Comparison of ENCODE assay signal across 7 cellular contexts in the genomic region with DNA sequence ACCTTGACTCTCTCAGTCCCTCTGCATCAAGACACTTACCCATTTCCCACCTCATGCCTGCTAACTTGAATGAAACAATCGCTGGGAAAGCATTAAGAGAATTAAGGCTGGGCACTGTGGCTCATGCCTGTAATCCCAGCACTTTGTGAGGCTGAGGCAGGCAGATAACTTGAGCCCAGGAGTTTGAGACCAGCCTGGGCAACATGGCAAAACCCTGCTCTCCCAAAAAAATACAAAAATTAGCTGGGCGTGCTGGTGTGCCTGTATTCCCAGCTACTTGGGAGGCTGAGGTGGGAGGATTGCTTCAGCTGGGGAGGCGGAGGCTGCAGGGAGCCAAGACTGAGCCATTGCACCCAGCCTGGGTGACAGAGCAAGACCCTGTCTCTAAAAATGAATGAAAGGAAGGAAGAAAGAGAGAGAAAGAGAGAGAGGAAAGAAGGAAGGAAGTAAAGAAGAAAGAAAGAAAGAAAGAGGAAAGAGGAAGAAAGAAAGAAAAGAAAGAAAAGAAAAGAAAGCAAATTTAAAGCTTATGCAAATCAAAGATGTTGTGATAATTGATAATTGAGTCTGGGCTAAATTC. TPM values are rescaled to one million over a fixed set of nuclear protein-coding genes. Genes with fewer than 3 reads are reported as not detected.
DNase-seq lines count a peak whose midpoint lies in the region; ATAC-seq and TF ChIP-seq lines count a peak whose summit lies in the region.

No MANE protein-coding gene starts in this region.

- 62% methylated on average over 3 of the region's 3 CpGs for WGBS in smooth muscle cell (ENCODE audit: low lambda C conversion rate)

- intact Hi-C loops in activated T-helper 1 cell treated with anti-CD3 and anti-CD28 coated beads, Interleukin-12 subunit alpha, Interleukin-12 subunit beta, Interleukin-2, Interleukin-4 antibody, amounts not matched to agents 30 ng/mL and 10 ng/mL and 1 ng/mL, durations not matched to agents 14 hours and 24 hours and 36 hours (cut with micrococcal nuclease) = no loop called here

- H3K4me2 ChIP-seq in smooth muscle cell = peak overlapping the region; percentile 88

- no peak for ATAC-seq in GM18498 (IDR thresholded peaks at IDR 0.05; ENCODE audit: unreplicated experiment)

- H3K36me3 ChIP-seq in iPS-15b (ENCODE audit: control insufficient read depth, insufficient read depth, low read length) (no peaks in the 10 kb centered on the region), smooth muscle cell (ENCODE audit: low read depth) (peaks cover 6% of the 10 kb centered on the region)

- H3K9me3 Mint-ChIP-seq in HFFc6 = peaks cover 48% of the 10 kb centered on the region
- H3K9me3 Mint-ChIP-seq in activated T-helper 1 cell treated with anti-CD3 and anti-CD28 coated beads, Interleukin-12 subunit alpha, Interleukin-12 subunit beta, Interleukin-2, Interleukin-4 antibody, amounts not matched to agents 30 ng/mL and 10 ng/mL and 1 ng/mL, durations not matched to agents 14 hours and 24 hours and 36 hours = no peaks in the 10 kb centered on the region

- H3K4me3 ChIP-seq in iPS-15b (ENCODE audit: low read depth, low read length) = peak overlapping the region; percentile 27
- H3K4me3 ChIP-seq in smooth muscle cell = peak overlapping the region; percentile 53

- no peak overlapping the region for H2AFZ ChIP-seq in smooth muscle cell (ENCODE audit: low read depth)

- peak overlapping the region; percentile 98 for H3K27ac Mint-ChIP-seq in HFFc6
- no peak overlapping the region for H3K27ac Mint-ChIP-seq in activated T-helper 1 cell treated with anti-CD3 and anti-CD28 coated beads, Interleukin-12 subunit alpha, Interleukin-12 subunit beta, Interleukin-2, Interleukin-4 antibody, amounts not matched to agents 30 ng/mL and 10 ng/mL and 1 ng/mL, durations not matched to agents 14 hours and 24 hours and 36 hours

- H3K4me1 ChIP-seq in iPS-15b (ENCODE audit: control insufficient read depth, insufficient read depth, low read length) (peaks cover 11% of the 10 kb centered on the region), smooth muscle cell (ENCODE audit: low read depth) (peaks cover 13% of the 10 kb centered on the region)

- H3K27ac ChIP-seq in smooth muscle cell (ENCODE audit: low read depth) = peak overlapping the region; percentile 100

- H3K9me3 ChIP-seq in iPS-15b (ENCODE audit: control insufficient read depth, insufficient read depth, low read length) (no peaks in the 10 kb centered on the region), smooth muscle cell (replicated peaks; ENCODE audit: low read depth) (no peaks in the 10 kb centered on the region)

- peaks cover 60% of the 10 kb centered on the region for H3K27me3 Mint-ChIP-seq in HFFc6 (ENCODE audit: insufficient read depth)
- H3K27me3 Mint-ChIP-seq in activated T-helper 1 cell treated with anti-CD3 and anti-CD28 coated beads, Interleukin-12 subunit alpha, Interleukin-12 subunit beta, Interleukin-2, Interleukin-4 antibody, amounts not matched to agents 30 ng/mL and 10 ng/mL and 1 ng/mL, durations not matched to agents 14 hours and 24 hours and 36 hours (ENCODE audit: insufficient read depth) = peaks cover 50% of the 10 kb centered on the region

- H3F3A ChIP-seq in smooth muscle cell (ENCODE audit: low read depth) = peaks cover 62% of the 10 kb centered on the region

- peaks cover 89% of the 10 kb centered on the region for H3K4me1 Mint-ChIP-seq in HFFc6 (ENCODE audit: low read depth)
- H3K4me1 Mint-ChIP-seq in activated T-helper 1 cell treated with anti-CD3 and anti-CD28 coated beads, Interleukin-12 subunit alpha, Interleukin-12 subunit beta, Interleukin-2, Interleukin-4 antibody, amounts not matched to agents 30 ng/mL and 10 ng/mL and 1 ng/mL, durations not matched to agents 14 hours and 24 hours and 36 hours (ENCODE audit: low read depth) = peaks cover 36% of the 10 kb centered on the region

- TF ChIP-seq CTCF in HFFc6 (IDR thresholded peaks at IDR 0.05) (no peak), smooth muscle cell (IDR thresholded peaks at IDR 0.05; ENCODE audit: borderline replicate concordance, insufficient read depth, poor library complexity, severe bottlenecking) (no peak)

- peaks cover 14% of the 10 kb centered on the region for H3K79me2 ChIP-seq in smooth muscle cell (ENCODE audit: low read depth)

- DNase-seq in HFFc6 (no peak), smooth muscle cell (lab: John Stamatoyannopoulos, UW; ENCODE audit: unreplicated experiment) (no peak), SKM-1 (lab: John Stamatoyannopoulos, UW; ENCODE audit: unreplicated experiment) (no peak), NCI-H2171 (lab: John Stamatoyannopoulos, UW) (no peak)
- no peak for DNase-seq in activated T-helper 1 cell treated with anti-CD3 and anti-CD28 coated beads, Interleukin-12 subunit alpha, Interleukin-12 subunit beta, Interleukin-2, Interleukin-4 antibody, amounts not matched to agents 30 ng/mL and 10 ng/mL and 1 ng/mL, durations not matched to agents 14 hours and 24 hours and 36 hours (ENCODE audit: low spot score)

- H3K36me3 Mint-ChIP-seq in HFFc6 (ENCODE audit: low read depth) = peaks cover 55% of the 10 kb centered on the region
- H3K36me3 Mint-ChIP-seq in activated T-helper 1 cell treated with anti-CD3 and anti-CD28 coated beads, Interleukin-12 subunit alpha, Interleukin-12 subunit beta, Interleukin-2, Interleukin-4 antibody, amounts not matched to agents 30 ng/mL and 10 ng/mL and 1 ng/mL, durations not matched to agents 14 hours and 24 hours and 36 hours (ENCODE audit: low read depth) = peaks cover 2% of the 10 kb centered on the region

- peaks cover 52% of the 10 kb centered on the region for H4K20me1 ChIP-seq in smooth muscle cell (ENCODE audit: low read depth)

- peak overlapping the region; percentile 37 for H3K9ac ChIP-seq in iPS-15b (ENCODE audit: low read depth, low read length)
- H3K9ac ChIP-seq in smooth muscle cell (ENCODE audit: low read depth) = peak overlapping the region; percentile 79

- peak overlapping the region; percentile 98 for H3K4me3 Mint-ChIP-seq in HFFc6
- peak overlapping the region; percentile 62 for H3K4me3 Mint-ChIP-seq in activated T-helper 1 cell treated with anti-CD3 and anti-CD28 coated beads, Interleukin-12 subunit alpha, Interleukin-12 subunit beta, Interleukin-2, Interleukin-4 antibody, amounts not matched to agents 30 ng/mL and 10 ng/mL and 1 ng/mL, durations not matched to agents 14 hours and 24 hours and 36 hours

- no peaks in the 10 kb centered on the region for H3K27me3 ChIP-seq in iPS-15b (ENCODE audit: control insufficient read depth, insufficient read depth, low read length)
- H3K27me3 ChIP-seq in smooth muscle cell (ENCODE audit: low read depth) = no peaks in the 10 kb centered on the region

RNA-seq across cellular contexts. Expression of a gene that starts 0.6 kb away (rescaled TPM):
- 1,000 to 10,000 TPM in 4 of 6 experiments, 100 to 1,000 TPM in 2; 906 to 2,092 (median 1,052) TPM for total RNA-seq in HFFc6 (2021; fragmentation: NEBNext Ultra II Directional; extraction: Animal tissue kit (Norgen Biotek cat#: 25700))
- 0.36 and 0.47 TPM in 2 replicates for total RNA-seq in activated T-helper 1 cell treated with anti-CD3 and anti-CD28 coated beads, Interleukin-12 subunit alpha, Interleukin-12 subunit beta, Interleukin-2, Interleukin-4 antibody, amounts not matched to agents 30 ng/mL and 10 ng/mL and 1 ng/mL, durations not matched to agents 14 hours and 24 hours and 36 hours
- 387 and 435 TPM in 2 replicates for total RNA-seq in smooth muscle cell
- 460 and 495 TPM in 2 replicates for polyA plus RNA-seq in smooth muscle cell

RNA-seq across cellular contexts. Expression of a gene that starts 26.7 kb away (rescaled TPM):
- total RNA-seq in HFFc6 (2021; fragmentation: NEBNext Ultra II Directional; extraction: Animal tissue kit (Norgen Biotek cat#: 25700)) = 100 to 1,000 TPM; 154 to 176 (median 166) TPM
- 45.7 and 53.3 TPM in 2 replicates for total RNA-seq in activated T-helper 1 cell treated with anti-CD3 and anti-CD28 coated beads, Interleukin-12 subunit alpha, Interleukin-12 subunit beta, Interleukin-2, Interleukin-4 antibody, amounts not matched to agents 30 ng/mL and 10 ng/mL and 1 ng/mL, durations not matched to agents 14 hours and 24 hours and 36 hours
- total RNA-seq in smooth muscle cell = 104 and 105 TPM in 2 replicates
- polyA plus RNA-seq in smooth muscle cell = 44.0 and 51.2 TPM in 2 replicates

RNA-seq across cellular contexts. Expression of a gene that starts 37.8 kb away (rescaled TPM):
- under 1 TPM; 0.19 to 0.78 (median 0.35) TPM for total RNA-seq in HFFc6 (2021; fragmentation: NEBNext Ultra II Directional; extraction: Animal tissue kit (Norgen Biotek cat#: 25700))
- total RNA-seq in activated T-helper 1 cell treated with anti-CD3 and anti-CD28 coated beads, Interleukin-12 subunit alpha, Interleukin-12 subunit beta, Interleukin-2, Interleukin-4 antibody, amounts not matched to agents 30 ng/mL and 10 ng/mL and 1 ng/mL, durations not matched to agents 14 hours and 24 hours and 36 hours = 0.10 and 0.21 TPM in 2 replicates
- 0.85 TPM in 1 of 2 replicates, not detected in the other for total RNA-seq in smooth muscle cell
- 0.20 and 0.25 TPM in 2 replicates for polyA plus RNA-seq in smooth muscle cell

RNA-seq across cellular contexts. Expression of a gene that starts 42.3 kb away (rescaled TPM):
- 10 to 100 TPM; 17.8 to 20.6 (median 19.4) TPM for total RNA-seq in HFFc6 (2021; fragmentation: NEBNext Ultra II Directional; extraction: Animal tissue kit (Norgen Biotek cat#: 25700))
- total RNA-seq in activated T-helper 1 cell treated with anti-CD3 and anti-CD28 coated beads, Interleukin-12 subunit alpha, Interleukin-12 subunit beta, Interleukin-2, Interleukin-4 antibody, amounts not matched to agents 30 ng/mL and 10 ng/mL and 1 ng/mL, durations not matched to agents 14 hours and 24 hours and 36 hours = 41.2 and 45.7 TPM in 2 replicates
- 2.5 and 5.4 TPM in 2 replicates for total RNA-seq in smooth muscle cell
- 11.0 and 11.2 TPM in 2 replicates for polyA plus RNA-seq in smooth muscle cell

RNA-seq across cellular contexts. Expression of a gene that starts 52.5 kb away (rescaled TPM):
- not detected for total RNA-seq in HFFc6 (2021; fragmentation: NEBNext Ultra II Directional; extraction: Animal tissue kit (Norgen Biotek cat#: 25700))
- 0.08 TPM in 1 of 2 replicates, not detected in the other for total RNA-seq in activated T-helper 1 cell treated with anti-CD3 and anti-CD28 coated beads, Interleukin-12 subunit alpha, Interleukin-12 subunit beta, Interleukin-2, Interleukin-4 antibody, amounts not matched to agents 30 ng/mL and 10 ng/mL and 1 ng/mL, durations not matched to agents 14 hours and 24 hours and 36 hours
- total RNA-seq in smooth muscle cell = not detected in 2 replicates
- polyA plus RNA-seq in smooth muscle cell = not detected in 2 replicates

Comparison
In these comparisons a context has a peak if more than half of its experiments do, and no peak if none do; other contexts are left out.
1. RNA of a gene that starts 0.6 kb away (total RNA-seq): 906 to 2,092 TPM in HFFc6 and 387 to 435 TPM in smooth muscle cell; 0.36 to 0.47 TPM in activated T-helper 1 cell treated with anti-CD3 and anti-CD28 coated beads, Interleukin-12 subunit alpha, Interleukin-12 subunit beta, Interleukin-2, Interleukin-4 antibody, amounts not matched to agents 30 ng/mL and 10 ng/mL and 1 ng/mL, durations not matched to agents 14 hours and 24 hours and 36 hours; every median in the first group is over 100 times any median in the second.